9 cellular contexts compared by ENCODE assay signal in genomic region chr10:17836917-17837316, GRCh38. TPM values are rescaled to one million over a fixed set of nuclear protein-coding genes. Genes with fewer than 3 reads are reported as not detected.
A peak's percentile ranks its signal among the peaks of the same experiment; 100 is the strongest.
DNase-seq lines count a peak whose midpoint lies in the region; ATAC-seq and TF ChIP-seq lines count a peak whose summit lies in the region.
"Had no signal": no experiment of that assay in that cellular context is flagged by ENCODE, and none has a peak within 500 bp of the region (broad histone marks: within the 10 kb centered on the region; RNA-seq: fewer than 3 reads in every experiment).

No MANE protein-coding gene starts in this region.

- peak overlapping the region; percentile 30 for H3K4me2 ChIP-seq in trophoblast cell (ENCODE audit: low read length)

- no CpG with 5 or more reads among the region's 8 CpGs for WGBS in trophoblast cell (ENCODE audit: extremely low coverage, insufficient coverage, insufficient read length)

- H3K27me3 ChIP-seq in trophoblast cell (ENCODE audit: insufficient read depth, low read length): no peaks in the 10 kb centered on the region

- TF ChIP-seq CTCF in foreskin fibroblast (IDR thresholded peaks at IDR 0.05; ENCODE audit: low read depth, low read length): no peak

- no peak overlapping the region for H3K9ac ChIP-seq in trophoblast cell (ENCODE audit: low read length)

- ATAC-seq in HG03442 (IDR thresholded peaks at IDR 0.05; ENCODE audit: unreplicated experiment) (no peak), GM21360 (IDR thresholded peaks at IDR 0.05; ENCODE audit: unreplicated experiment) (no peak), GM21390 (IDR thresholded peaks at IDR 0.05; ENCODE audit: unreplicated experiment) (no peak)

- H2BK120ac ChIP-seq in trophoblast cell (ENCODE audit: insufficient read depth, low read length, poor library complexity): no peak overlapping the region

- H4K8ac ChIP-seq in trophoblast cell (ENCODE audit: low read depth, low read length): no peak overlapping the region

- no peak overlapping the region for H2AK5ac ChIP-seq in trophoblast cell (ENCODE audit: low read length)

- peak overlapping the region; percentile 63 for H2AFZ ChIP-seq in trophoblast cell (ENCODE audit: insufficient read depth, low read length, poor library complexity)

- H3K36me3 ChIP-seq in trophoblast cell (ENCODE audit: control insufficient read depth in 1 of 2, insufficient read depth in 2 of 2, low read length in 2 of 2): no peaks in the 10 kb centered on the region

- H3K23ac ChIP-seq in trophoblast cell (ENCODE audit: low read length): no peak overlapping the region

- no peak overlapping the region for H2BK12ac ChIP-seq in trophoblast cell (ENCODE audit: low read length)

- H2BK5ac ChIP-seq in trophoblast cell (ENCODE audit: low read depth, low read length, poor library complexity): peak overlapping the region; percentile 68

- H4K91ac ChIP-seq in trophoblast cell (ENCODE audit: low read depth, low read length): no peak overlapping the region

- H4K12ac ChIP-seq in trophoblast cell (ENCODE audit: low read depth, low read length): no peak overlapping the region

- peaks cover 6 to 9% of the 10 kb centered on the region in 2 experiments for H3K4me1 ChIP-seq in trophoblast cell (ENCODE audit: control insufficient read depth in 1 of 2, insufficient read depth in 2 of 2, low read length in 2 of 2)

- DNase-seq in EL: peak; percentile 85
- DNase-seq in SK-MEL-5 (ENCODE audit: low read depth, low spot score): peak; percentile 30
- peak; percentile 60 to 79 for DNase-seq in foreskin fibroblast
- DNase-seq in trophoblast cell: peak; percentile 38 to 64
- DNase-seq in NCI-H345 treated with DMSO at 0.1 percent for 48 hours (lab: John Stamatoyannopoulos, UW; ENCODE audit: unreplicated experiment): no peak
- DNase-seq: NCI-H2107 had no signal

- H3K4me3 ChIP-seq in foreskin fibroblast (ENCODE audit: low read depth in 1 of 2, low read length in 2 of 2): peak overlapping the region; percentile 37 to 50
- H3K4me3 ChIP-seq in trophoblast cell (ENCODE audit: low read depth, low read length): no peak overlapping the region

- no peak overlapping the region for H3K18ac ChIP-seq in trophoblast cell (ENCODE audit: low read length)

- no peak overlapping the region for H3K14ac ChIP-seq in trophoblast cell (ENCODE audit: low read length)

- no peaks in the 10 kb centered on the region for H3K9me3 ChIP-seq in trophoblast cell (ENCODE audit: insufficient read depth, low read depth, low read length)

- H3K27ac ChIP-seq in trophoblast cell (ENCODE audit: low read depth, low read length): peak overlapping the region; percentile 2

- H3K79me2 ChIP-seq in trophoblast cell (ENCODE audit: control insufficient read depth, insufficient read depth, low read length, poor library complexity): no peaks in the 10 kb centered on the region

- no peak overlapping the region for H3K4ac ChIP-seq in trophoblast cell (ENCODE audit: low read depth, low read length)

- in situ Hi-C loops in SK-MEL-5 (cut with HindIII; ENCODE audit: low pct_unique_long_range_greater_than_20kb, low sequenced_read_pairs): no loop called here

- H3K79me1 ChIP-seq in trophoblast cell (ENCODE audit: low read length): no peaks in the 10 kb centered on the region

RNA-seq across cellular contexts. Expression of gene MRC1, which starts 27.8 kb away (rescaled TPM):
- total RNA-seq in SK-MEL-5 (2014; rRNA removed; shearing (Covaris generic)): not detected in 2 replicates
- not detected in 2 replicates for polyA plus RNA-seq in SK-MEL-5 (2015; cell fraction: cytosol; rRNA removed)
- not detected in 2 replicates for polyA plus RNA-seq in SK-MEL-5 (2015; cell fraction: nucleus; rRNA removed)
- polyA plus RNA-seq in trophoblast cell (2013): 0.19 and 0.21 TPM in 2 replicates
